14 cellular contexts compared by ENCODE assay signal in genomic region chr20:3577366-3577765, GRCh38.
"Had no signal": no experiment of that assay in that cellular context is flagged by ENCODE, and none has a peak within 500 bp of the region (broad histone marks: within the 10 kb centered on the region; RNA-seq: fewer than 3 reads in every experiment).

No MANE protein-coding gene starts in this region.

- ATAC-seq: effector memory CD8-positive, alpha-beta T cell; left lobe of liver; naive thymus-derived CD4-positive, alpha-beta T cell; right cardiac atrium; stimulated activated memory B cell treated with anti-CD40 and anti-IgM and Interleukin-4, amounts not matched to agents 10 μg/mL and 1 μg/mL and 100 μg/mL, for 72 hours; stimulated activated naive CD8-positive, alpha-beta T cell treated with anti-CD3 and anti-CD28 coated beads, Interleukin-15, Interleukin-2, amounts not matched to agents 100 U/mL and 50 U/mL, for 24 hours had no signal

- DNase-seq: cortex of kidney; effector memory CD8-positive, alpha-beta T cell; erythroblast; mesenchymal stem cell; naive thymus-derived CD4-positive, alpha-beta T cell; right cardiac atrium; sigmoid colon; stimulated activated CD4-positive, alpha-beta T cell treated with anti-CD3 and anti-CD28 coated beads, Interleukin-2, amount 100 ng/mL, for 24 hours; stimulated activated CD4-positive, alpha-beta T cell treated with anti-CD3 and anti-CD28 coated beads, Interleukin-4, amount 100 ng/mL, for 24 hours; stimulated activated naive CD8-positive, alpha-beta T cell treated with anti-CD3 and anti-CD28 coated beads, Interleukin-15, Interleukin-2, amounts not matched to agents 100 U/mL and 50 U/mL, for 24 hours; testis; tibial artery had no signal
